In the genomic region with DNA sequence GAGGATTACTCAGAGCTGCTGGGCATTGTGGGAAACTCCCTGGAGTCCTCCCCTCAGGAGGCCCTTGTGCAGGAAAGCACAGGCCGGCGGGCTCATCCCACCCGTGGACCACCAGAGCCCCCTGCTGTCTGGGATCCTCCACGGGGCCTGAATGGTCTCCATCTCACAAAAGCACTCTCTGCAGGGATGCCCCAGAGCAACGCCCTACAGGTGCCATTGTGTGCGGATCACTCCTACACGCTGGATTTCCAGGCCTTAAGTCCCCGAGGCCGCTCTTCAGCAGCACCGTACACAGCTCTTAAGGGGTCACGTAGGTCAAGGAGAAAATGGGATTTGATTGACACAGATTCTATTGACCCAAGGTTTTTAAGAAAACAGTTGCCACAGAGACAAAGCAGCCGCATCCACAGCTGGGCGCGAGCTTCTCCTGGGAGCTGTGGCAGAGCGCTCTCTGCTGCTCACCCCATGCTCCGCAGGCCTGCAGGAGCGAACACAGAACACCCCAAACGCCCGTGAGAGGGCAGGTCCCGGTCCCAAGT, we compare ENCODE assay signal across 2 cellular contexts.
TF ChIP-seq lines count a peak whose summit lies in the region.

No MANE protein-coding gene starts in this region.

TF ChIP-seq in IMR-90, 13 proteins besides CTCF, POLR2A, EP300 and RAD21 (continued from another document):
- TF ChIP-seq ELK1 (IDR thresholded peaks at IDR 0.05; ENCODE audit: borderline replicate concordance, low read depth, low read length) (no peak), MXI1 (IDR thresholded peaks at IDR 0.05; ENCODE audit: borderline replicate concordance, low read depth, low read length) (no peak), MAFK (IDR thresholded peaks at IDR 0.05; ENCODE audit: low read depth, low read length) (no peak), FOS (IDR thresholded peaks at IDR 0.05; ENCODE audit: low read depth, low read length) (no peak), RFX5 (IDR thresholded peaks at IDR 0.05; ENCODE audit: low read depth, low read length) (no peak), MAZ (IDR thresholded peaks at IDR 0.05; ENCODE audit: borderline replicate concordance, low read depth, low read length) (no peak), SMC3 (IDR thresholded peaks at IDR 0.05; ENCODE audit: low read depth, low read length) (no peak), CEBPB (IDR thresholded peaks at IDR 0.05; ENCODE audit: low read depth, low read length) (no peak), RCOR1 (IDR thresholded peaks at IDR 0.05; ENCODE audit: insufficient replicate concordance, low read length) (no peak)
- TF ChIP-seq, protein P1, sequence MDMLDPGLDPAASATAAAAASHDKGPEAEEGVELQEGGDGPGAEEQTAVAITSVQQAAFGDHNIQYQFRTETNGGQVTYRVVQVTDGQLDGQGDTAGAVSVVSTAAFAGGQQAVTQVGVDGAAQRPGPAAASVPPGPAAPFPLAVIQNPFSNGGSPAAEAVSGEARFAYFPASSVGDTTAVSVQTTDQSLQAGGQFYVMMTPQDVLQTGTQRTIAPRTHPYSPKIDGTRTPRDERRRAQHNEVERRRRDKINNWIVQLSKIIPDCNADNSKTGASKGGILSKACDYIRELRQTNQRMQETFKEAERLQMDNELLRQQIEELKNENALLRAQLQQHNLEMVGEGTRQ (IDR thresholded peaks at IDR 0.05; ENCODE audit: low read depth, low read length) = no peak

TF ChIP-seq in neural cell, 6 proteins besides CTCF, POLR2A, EP300 and RAD21 (continued from another document):
- no peak for TF ChIP-seq REST (IDR thresholded peaks at IDR 0.05; ENCODE audit: borderline replicate concordance)
- TF ChIP-seq SMC3 (conservative IDR thresholded peaks at IDR 0.05; ENCODE audit: poor library complexity) = peak; percentile 30
- no peak for TF ChIP-seq POLR2AphosphoS5 (IDR thresholded peaks at IDR 0.05)
- no peak for TF ChIP-seq TAF1 (IDR thresholded peaks at IDR 0.05; ENCODE audit: low read depth)
